Comparison of ENCODE assay signal across 23 cellular contexts in the genomic region with DNA sequence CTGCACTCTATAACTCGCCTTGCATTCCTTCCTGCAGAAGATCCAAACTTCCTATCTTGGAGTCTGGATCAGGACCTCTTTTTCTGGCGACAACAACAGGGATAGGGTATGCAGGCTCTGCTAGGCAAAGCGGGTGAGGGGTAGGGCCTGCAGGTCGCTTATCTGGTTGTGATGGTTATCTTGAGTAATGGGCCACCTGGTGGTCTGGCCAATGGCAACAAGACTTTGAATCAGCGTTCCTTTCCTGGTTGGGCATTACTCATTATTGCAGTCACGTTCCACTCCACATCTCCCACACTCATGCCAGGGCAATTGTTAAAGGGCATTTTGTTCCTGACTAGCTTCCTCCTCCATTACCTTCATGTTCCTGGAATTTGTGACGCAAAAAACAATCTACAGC. TPM values are rescaled to one million over a fixed set of nuclear protein-coding genes. Genes with fewer than 3 reads are reported as not detected.
A peak's percentile ranks its signal among the peaks of the same experiment; 100 is the strongest.
DNase-seq lines count a peak whose midpoint lies in the region; ATAC-seq and TF ChIP-seq lines count a peak whose summit lies in the region.
"Had no signal": no experiment of that assay in that cellular context is flagged by ENCODE, and none has a peak within 500 bp of the region (broad histone marks: within the 10 kb centered on the region; RNA-seq: fewer than 3 reads in every experiment).

No MANE protein-coding gene starts in this region.

- H3K4me1 Mint-ChIP-seq in activated T-helper 17 cell treated with anti-CD3 and anti-CD28 coated beads, Interleukin-2, amount 50 U/mL, for 72 hours: no peaks in the 10 kb centered on the region
- H3K4me1 Mint-ChIP-seq: neural crest cell had no signal

- H3K18ac ChIP-seq in IMR-90 (ENCODE audit: low read depth, low read length): no peak overlapping the region

- no TSS peak for BruUV-seq in IMR-90 (replicated peaks; lab: Mats Ljungman, UMichigan)

- H2BK120ac ChIP-seq in IMR-90 (ENCODE audit: low read depth, low read length): no peak overlapping the region

- H4K8ac ChIP-seq in IMR-90 (ENCODE audit: low read depth in 2 of 2, low read length in 2 of 2): no peak overlapping the region

- peak overlapping the region; percentile 65 for H2AFZ ChIP-seq in IMR-90 (replicated peaks; ENCODE audit: low read length, poor library complexity)
- H2AFZ ChIP-seq: PC-9 had no signal

- H3K9me3 ChIP-seq in BE2C (no peaks in the 10 kb centered on the region), IMR-90 (ENCODE audit: control insufficient read depth, insufficient read depth, low read length) (no peaks in the 10 kb centered on the region)
- H3K9me3 ChIP-seq: body of pancreas, left ventricle myocardium inferior, mucosa of descending colon, uterus had no signal

- no peak overlapping the region for H3K27ac Mint-ChIP-seq in activated T-helper 17 cell treated with anti-CD3 and anti-CD28 coated beads, Interleukin-2, amount 50 U/mL, for 72 hours
- H3K27ac Mint-ChIP-seq: activated naive CD8-positive, alpha-beta T cell; activated T-helper 1 cell treated with anti-CD3 and anti-CD28 coated beads, Interleukin-12 subunit alpha, Interleukin-12 subunit beta, Interleukin-2, Interleukin-4 antibody, amounts not matched to agents 30 ng/mL and 10 ng/mL and 1 ng/mL, durations not matched to agents 14 hours and 24 hours and 36 hours; CD14-positive monocyte had no signal

- H4K91ac ChIP-seq in IMR-90 (ENCODE audit: insufficient read depth, low read depth, low read length): no peak overlapping the region

- H3K27me3 ChIP-seq in BE2C (no peaks in the 10 kb centered on the region), IMR-90 (ENCODE audit: control insufficient read depth, insufficient read depth, low read length) (no peaks in the 10 kb centered on the region)
- H3K27me3 ChIP-seq: body of pancreas, uterus had no signal

- TF ChIP-seq POLR2A in IMR-90 (IDR thresholded peaks at IDR 0.05; ENCODE audit: low read depth, low read length): no peak

- no peaks in the 10 kb centered on the region for H3K27me3 Mint-ChIP-seq in activated T-helper 17 cell treated with anti-CD3 and anti-CD28 coated beads, Interleukin-2, amount 50 U/mL, for 72 hours
- H3K27me3 Mint-ChIP-seq: activated naive CD8-positive, alpha-beta T cell had no signal

- intact Hi-C loops in IMR-90 (cut with micrococcal nuclease): no loop called here

- TF ChIP-seq RAD21 in IMR-90 (IDR thresholded peaks at IDR 0.05; ENCODE audit: low read length): no peak

- peaks cover 8% of the 10 kb centered on the region; the same call in 1 of the 2 replicates for H3K4me1 ChIP-seq in BE2C
- H3K4me1 ChIP-seq in IMR-90 (ENCODE audit: control insufficient read depth, insufficient read depth, low read length): no peaks in the 10 kb centered on the region
- H3K4me1 ChIP-seq: body of pancreas, left ventricle myocardium inferior, uterus had no signal

- WGBS in IMR-90 (ENCODE audit: extremely low coverage in 2 of 2, insufficient read length in 1 of 2), 2 experiments: no CpG with 5 or more reads among the region's 7 CpGs

- in situ Hi-C loops in IMR-90 (cut with MboI; ENCODE audit: low sequenced_read_pairs): no loop called here

- no peaks in the 10 kb centered on the region for H3K79me1 ChIP-seq in IMR-90 (ENCODE audit: low read depth in 1 of 2, low read length in 2 of 2)

- H3K27ac ChIP-seq in IMR-90 (ENCODE audit: insufficient read depth, low read length): no peak overlapping the region
- H3K27ac ChIP-seq: body of pancreas, left ventricle myocardium inferior, PC-9, uterus had no signal

- H4K20me1 ChIP-seq in IMR-90 (ENCODE audit: insufficient read depth, low read length): no peaks in the 10 kb centered on the region

- H3K9me1 ChIP-seq in IMR-90 (ENCODE audit: insufficient read depth, low read length): no peaks in the 10 kb centered on the region

- H3K4ac ChIP-seq in IMR-90 (ENCODE audit: low read depth, low read length): no peak overlapping the region

- no peak overlapping the region for H2BK15ac ChIP-seq in IMR-90 (ENCODE audit: low read depth, low read length)

- no peak for ATAC-seq in IMR-90 (ENCODE audit: low read depth)
- no peak for ATAC-seq in GM19035 (IDR thresholded peaks at IDR 0.05; ENCODE audit: unreplicated experiment)
- ATAC-seq in activated T-helper 17 cell treated with anti-CD3 and anti-CD28 coated beads, Interleukin-2, amount 50 U/mL, for 72 hours (replicated peaks): no peak
- ATAC-seq: body of pancreas, mucosa of descending colon had no signal

- no peak for TF ChIP-seq CTCF in BE2C (IDR thresholded peaks at IDR 0.05; ENCODE audit: low read depth, low read length)
- TF ChIP-seq CTCF in IMR-90 (conservative IDR thresholded peaks at IDR 0.05; ENCODE audit: low read depth, low read length): no peak

- H3K9ac ChIP-seq in IMR-90 (ENCODE audit: low read depth, low read length): no peak overlapping the region

- H3K4me3 Mint-ChIP-seq in activated T-helper 17 cell treated with anti-CD3 and anti-CD28 coated beads, Interleukin-2, amount 50 U/mL, for 72 hours: no peak overlapping the region
- H3K4me3 Mint-ChIP-seq: activated naive CD8-positive, alpha-beta T cell; activated T-helper 1 cell treated with anti-CD3 and anti-CD28 coated beads, Interleukin-12 subunit alpha, Interleukin-12 subunit beta, Interleukin-2, Interleukin-4 antibody, amounts not matched to agents 30 ng/mL and 10 ng/mL and 1 ng/mL, durations not matched to agents 14 hours and 24 hours and 36 hours; CD14-positive monocyte; neural crest cell had no signal

- dilution Hi-C loops in IMR-90 (cut with HindIII; ENCODE audit: low sequenced_read_pairs, unreplicated experiment): no loop called here

- no peaks in the 10 kb centered on the region for H3K36me3 ChIP-seq in BE2C
- H3K36me3 ChIP-seq in IMR-90 (ENCODE audit: control insufficient read depth, insufficient read depth, low read length): no peaks in the 10 kb centered on the region
- H3K36me3 ChIP-seq: left ventricle myocardium inferior, uterus had no signal

- no peak overlapping the region for H2BK20ac ChIP-seq in IMR-90 (ENCODE audit: low read depth, low read length)

- H2BK5ac ChIP-seq in IMR-90 (ENCODE audit: low read depth, low read length, poor library complexity, severe bottlenecking): no peak overlapping the region

- CTCF ChIA-PET in IMR-90 (lab: Yijun Ruan, JAX): no interaction called here

- no peak overlapping the region for H3K14ac ChIP-seq in IMR-90 (replicated peaks; ENCODE audit: low read depth, low read length)

- H2AK5ac ChIP-seq in IMR-90 (ENCODE audit: low read depth, low read length): no peak overlapping the region

- no peak overlapping the region for H4K5ac ChIP-seq in IMR-90 (ENCODE audit: low read depth, low read length)

- no peak overlapping the region for H3K4me2 ChIP-seq in IMR-90 (ENCODE audit: low read depth, low read length)
- H3K4me2 ChIP-seq: PC-9 had no signal

- H2AK9ac ChIP-seq in IMR-90 (replicated peaks; ENCODE audit: low read depth, low read length, poor library complexity): no peak overlapping the region

- DNase-seq in BE2C (peak; percentile 35), IMR-90 (no peak), ecto neural progenitor cell (ENCODE audit: low spot score) (peak; percentile 49), left kidney (ENCODE audit: low read depth, low spot score) (peak; percentile 33), GOT3 (lab: John Stamatoyannopoulos, UW) (no peak), HT-29 (ENCODE audit: low spot score) (no peak)
- DNase-seq: activated CD4-positive, alpha-beta T cell treated with anti-CD3 and anti-CD28 coated beads for 48 hours; body of pancreas; Karpas-422; left ventricle myocardium inferior; mucosa of descending colon; MV-4-11; NCI-H187; PC-9; SIG-M5; T-helper 1 cell; uterus had no signal

- POLR2A ChIA-PET in IMR-90 (lab: Charles Lee; ENCODE audit: unreplicated experiment): no interaction called here

- H3K9me3 Mint-ChIP-seq in activated T-helper 17 cell treated with anti-CD3 and anti-CD28 coated beads, Interleukin-2, amount 50 U/mL, for 72 hours: peaks cover 6% of the 10 kb centered on the region

- no peak overlapping the region for H3K4me3 ChIP-seq in BE2C (ENCODE audit: low read depth, low read length)
- H3K4me3 ChIP-seq in IMR-90 (ENCODE audit: insufficient read depth, low read depth, low read length): no peak overlapping the region
- H3K4me3 ChIP-seq: body of pancreas, left ventricle myocardium inferior, mucosa of descending colon, PC-9, uterus had no signal

- H3K56ac ChIP-seq in IMR-90 (ENCODE audit: extremely low read depth, insufficient read depth, low read length): no peak overlapping the region

- no peaks in the 10 kb centered on the region for H3K36me3 Mint-ChIP-seq in activated T-helper 17 cell treated with anti-CD3 and anti-CD28 coated beads, Interleukin-2, amount 50 U/mL, for 72 hours (ENCODE audit: low read depth)
- H3K36me3 Mint-ChIP-seq: activated naive CD8-positive, alpha-beta T cell; CD14-positive monocyte had no signal

- no peak overlapping the region for H3K23ac ChIP-seq in IMR-90 (ENCODE audit: low read depth, low read length)

TF ChIP-seq in IMR-90, 13 proteins besides CTCF, POLR2A, EP300 and RAD21 (continues in another document):
- TF ChIP-seq CHD1 (IDR thresholded peaks at IDR 0.05; ENCODE audit: low read depth, low read length): no peak
- no peak for TF ChIP-seq FOS (IDR thresholded peaks at IDR 0.05; ENCODE audit: low read depth, low read length)
- TF ChIP-seq CEBPB (IDR thresholded peaks at IDR 0.05; ENCODE audit: low read depth, low read length): no peak
- no peak for TF ChIP-seq MXI1 (IDR thresholded peaks at IDR 0.05; ENCODE audit: borderline replicate concordance, low read depth, low read length)
- TF ChIP-seq, protein P1, sequence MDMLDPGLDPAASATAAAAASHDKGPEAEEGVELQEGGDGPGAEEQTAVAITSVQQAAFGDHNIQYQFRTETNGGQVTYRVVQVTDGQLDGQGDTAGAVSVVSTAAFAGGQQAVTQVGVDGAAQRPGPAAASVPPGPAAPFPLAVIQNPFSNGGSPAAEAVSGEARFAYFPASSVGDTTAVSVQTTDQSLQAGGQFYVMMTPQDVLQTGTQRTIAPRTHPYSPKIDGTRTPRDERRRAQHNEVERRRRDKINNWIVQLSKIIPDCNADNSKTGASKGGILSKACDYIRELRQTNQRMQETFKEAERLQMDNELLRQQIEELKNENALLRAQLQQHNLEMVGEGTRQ (IDR thresholded peaks at IDR 0.05; ENCODE audit: low read depth, low read length): no peak
- TF ChIP-seq RCOR1 (IDR thresholded peaks at IDR 0.05; ENCODE audit: insufficient replicate concordance, low read length): no peak
- no peak for TF ChIP-seq NFE2L2 (IDR thresholded peaks at IDR 0.05; ENCODE audit: low read depth, low read length)
- TF ChIP-seq MAFK (IDR thresholded peaks at IDR 0.05; ENCODE audit: low read depth, low read length): no peak
- TF ChIP-seq MAZ (IDR thresholded peaks at IDR 0.05; ENCODE audit: borderline replicate concordance, low read depth, low read length): no peak
- TF ChIP-seq SMC3 (IDR thresholded peaks at IDR 0.05; ENCODE audit: low read depth, low read length): no peak

RNA-seq across cellular contexts. Expression of gene PLXDC2, which starts 48.4 kb away (rescaled TPM):
- polyA plus RNA-seq in BE2C (2012; ENCODE audit: insufficient read depth, insufficient read length, low read depth): 0.36 TPM
- total RNA-seq in IMR-90 (2012; rRNA removed): 5.0 and 6.1 TPM in 2 replicates
- 3.2 and 3.6 TPM in 2 replicates for polyA plus RNA-seq in IMR-90 (2012; rRNA removed)
- polyA plus RNA-seq in IMR-90 (2012; cell fraction: cytosol; rRNA removed): 0.96 and 1.1 TPM in 2 replicates
- 0.74 and 1.9 TPM in 2 replicates for polyA plus RNA-seq in IMR-90 (2012; cell fraction: nucleus; rRNA removed; ENCODE audit: low replicate concordance)
- not detected for total RNA-seq in activated T-helper 17 cell treated with anti-CD3 and anti-CD28 coated beads, Interleukin-2, amount 50 U/mL, for 72 hours
- total RNA-seq in HT-29 (2014; rRNA removed; shearing (Covaris generic)): 0.76 and 1.2 TPM in 2 replicates
- total RNA-seq: activated T-helper 1 cell treated with anti-CD3 and anti-CD28 coated beads, Interleukin-12 subunit alpha, Interleukin-12 subunit beta, Interleukin-2, Interleukin-4 antibody, amounts not matched to agents 30 ng/mL and 10 ng/mL and 1 ng/mL, durations not matched to agents 14 hours and 24 hours and 36 hours; PC-9 had no signal

Comparison
In these comparisons a context has a peak if more than half of its experiments do, and no peak if none do; other contexts are left out.
1. DNase-seq: peak in BE2C (single experiment), ecto neural progenitor cell (single experiment) and left kidney (single experiment); none in IMR-90 (single experiment), GOT3 (single experiment) and HT-29 (single experiment).